Comparison of ENCODE assay signal across 14 cellular contexts in the genomic region with DNA sequence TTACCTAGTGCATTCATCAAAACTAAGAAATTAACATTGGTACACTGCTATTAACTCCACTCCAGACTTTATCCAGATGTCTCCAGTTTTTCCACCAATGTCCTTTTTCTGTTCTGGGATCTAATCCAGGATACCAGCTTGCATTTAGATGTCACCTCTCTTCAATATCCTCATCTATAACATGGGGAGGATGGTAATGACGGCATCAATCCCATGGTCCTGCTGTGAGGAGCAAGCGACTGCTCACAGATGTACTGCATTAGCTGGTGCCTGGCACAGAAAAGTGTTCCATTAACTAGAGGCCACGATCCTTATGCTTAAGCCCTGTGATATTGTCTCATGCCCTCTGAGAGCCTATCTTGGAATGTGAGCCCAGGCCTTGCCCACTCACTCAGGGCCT. TPM values are rescaled to one million over a fixed set of nuclear protein-coding genes. Genes with fewer than 3 reads are reported as not detected.
A peak's percentile ranks its signal among the peaks of the same experiment; 100 is the strongest.
DNase-seq lines count a peak whose midpoint lies in the region; TF ChIP-seq lines count a peak whose summit lies in the region.
"Had no signal": no experiment of that assay in that cellular context is flagged by ENCODE, and none has a peak within 500 bp of the region (broad histone marks: within the 10 kb centered on the region; RNA-seq: fewer than 3 reads in every experiment).

No MANE protein-coding gene starts in this region.

- peak in 1 of 2 experiments; percentile 87; a peak in 2 of 4 replicates for TF ChIP-seq EP300 in SK-N-SH (IDR thresholded peaks at IDR 0.05; ENCODE audit: borderline replicate concordance in 1 of 2, low read depth in 1 of 2, low read length in 1 of 2)

- TF ChIP-seq CTCF in SK-N-SH (IDR thresholded peaks at IDR 0.05) (no peak), thyroid gland (IDR thresholded peaks at IDR 0.05) (no peak)

- H3K4ac ChIP-seq in neuronal stem cell (ENCODE audit: low read length), result no peak overlapping the region

- TF ChIP-seq RAD21 in SK-N-SH (IDR thresholded peaks at IDR 0.05; ENCODE audit: low read length), result no peak; the same call in 1 of the 2 replicates

- POLR2A ChIA-PET in SK-N-SH (lab: Yijun Ruan, JAX), result interaction anchor here (0.6 to 5.0 kb wide), 6 partner anchors 11 to 247 kb away, joined by 3 to 25 read pairs (median 5); no protein-coding TSS in a partner anchor

- DNase-seq in DMS 273 (lab: John Stamatoyannopoulos, UW; ENCODE audit: unreplicated experiment), result peak; percentile 63
- no peak for DNase-seq in DMS 273 treated with DMSO at 0.1 percent for 48 hours (lab: John Stamatoyannopoulos, UW)
- DNase-seq in NCI-H1694 (lab: John Stamatoyannopoulos, UW), result peak; percentile 96
- peak; percentile 70 for DNase-seq in SK-N-SH
- no peak for DNase-seq in neuronal stem cell (ENCODE audit: low spot score)
- DNase-seq in stimulated activated CD8-positive, alpha-beta memory T cell treated with anti-CD3 and anti-CD28 coated beads, Interleukin-4, amount 100 ng/mL, for 48 hours, result no peak
- no peak for DNase-seq in thyroid gland
- no peak for DNase-seq in NCI-H187 (lab: John Stamatoyannopoulos, UW)
- DNase-seq: CD4-positive, CD25-positive, alpha-beta regulatory T cell; DMS79; GM23248 had no signal

- H3K4me3 ChIP-seq in SK-N-SH (ENCODE audit: low read depth in 2 of 2, low read length in 1 of 2) (no peak overlapping the region), neuronal stem cell (ENCODE audit: low read length in 2 of 2) (no peak overlapping the region), thyroid gland (replicated peaks in 1 of 3) (no peak overlapping the region)
- H3K4me3 ChIP-seq: GM12878, GM23248 had no signal

- CTCF ChIA-PET in SK-N-SH (lab: Yijun Ruan, JAX), result interaction anchor here (0.8 to 4.5 kb wide), 8 partner anchors 9 to 308 kb away, joined by 3 to 31 read pairs (median 3); no protein-coding TSS in a partner anchor

- no peaks in the 10 kb centered on the region for H3K79me2 ChIP-seq in SK-N-SH (ENCODE audit: insufficient read depth)

- H3K27ac ChIP-seq in SK-N-SH (ENCODE audit: low read depth in 2 of 2, low read length in 1 of 2) (peak overlapping the region; percentile 29 to 98; a peak in 3 of 4 replicates), neuronal stem cell (replicated peaks; ENCODE audit: low read length) (no peak overlapping the region), thyroid gland (no peak overlapping the region)
- H3K27ac ChIP-seq: 22Rv1, GM23248, HL-60 had no signal

- TF ChIP-seq POLR2A in thyroid gland (IDR thresholded peaks at IDR 0.05), result no peak

- no peak overlapping the region for H4K8ac ChIP-seq in neuronal stem cell (ENCODE audit: low read depth, low read length)

- no peak overlapping the region for H2BK12ac ChIP-seq in neuronal stem cell (ENCODE audit: low read length)

- H3K18ac ChIP-seq in neuronal stem cell (ENCODE audit: low read length), result no peak overlapping the region

- H3K9me2 ChIP-seq in SK-N-SH, result no peaks in the 10 kb centered on the region

- H2AK5ac ChIP-seq in neuronal stem cell (ENCODE audit: low read depth, low read length), result peak overlapping the region; percentile 38

- H3K27me3 ChIP-seq in SK-N-SH (ENCODE audit: insufficient read depth) (no peaks in the 10 kb centered on the region), neuronal stem cell (ENCODE audit: control insufficient read depth in 3 of 3, insufficient read depth in 3 of 3, low read depth in 1 of 3, low read length in 3 of 3) (no peaks in the 10 kb centered on the region), thyroid gland (no peaks in the 10 kb centered on the region)

- H2AFZ ChIP-seq in SK-N-SH (ENCODE audit: low read depth) (no peak overlapping the region), neuronal stem cell (ENCODE audit: low read length) (no peak overlapping the region)
- H2AFZ ChIP-seq: GM23248 had no signal

- H3K23ac ChIP-seq in neuronal stem cell (ENCODE audit: low read depth, low read length, poor library complexity), result no peak overlapping the region

- no peak overlapping the region for H4K91ac ChIP-seq in neuronal stem cell (ENCODE audit: low read depth, low read length, poor library complexity)

- no peaks in the 10 kb centered on the region for H4K20me1 ChIP-seq in SK-N-SH (ENCODE audit: insufficient read depth)

- intact Hi-C loops in thyroid gland (cut with DNase I), result no loop called here

- no peak overlapping the region for H2BK120ac ChIP-seq in neuronal stem cell (ENCODE audit: low read depth, low read length)

- H3K36me3 ChIP-seq in SK-N-SH (replicated peaks in 1 of 2; ENCODE audit: control insufficient read depth in 1 of 2, insufficient read depth in 2 of 2, low read length in 1 of 2) (no peaks in the 10 kb centered on the region), neuronal stem cell (replicated peaks in 1 of 2; ENCODE audit: control insufficient read depth in 2 of 2, insufficient read depth in 2 of 2, low read length in 2 of 2) (no peaks in the 10 kb centered on the region), thyroid gland (no peaks in the 10 kb centered on the region)

- no peak overlapping the region for H2BK15ac ChIP-seq in neuronal stem cell (ENCODE audit: low read length)

- H3F3A ChIP-seq in SK-N-SH (replicated peaks; ENCODE audit: insufficient read depth), result no peaks in the 10 kb centered on the region

- H3K9ac ChIP-seq in SK-N-SH (no peak overlapping the region), neuronal stem cell (ENCODE audit: low read depth, low read length, poor library complexity) (no peak overlapping the region)
- H3K9ac ChIP-seq: GM23248 had no signal

- H3K4me2 ChIP-seq in SK-N-SH, result no peak overlapping the region
- no peak overlapping the region for H3K4me2 ChIP-seq in neuronal stem cell (ENCODE audit: insufficient read depth, low read length, poor library complexity, severe bottlenecking)

- H2BK5ac ChIP-seq in neuronal stem cell (ENCODE audit: low read length), result no peak overlapping the region

- peaks cover 0 to 56% of the 10 kb centered on the region in 2 experiments; a peak in 2 of 4 replicates for H3K4me1 ChIP-seq in SK-N-SH (ENCODE audit: control insufficient read depth in 1 of 2, insufficient read depth in 2 of 2, low read depth in 1 of 2, low read length in 1 of 2)
- peaks cover 8 to 11% of the 10 kb centered on the region in 2 donors for H3K4me1 ChIP-seq in neuronal stem cell (ENCODE audit: control insufficient read depth in 2 of 2, insufficient read depth in 1 of 2, low read depth in 1 of 2, low read length in 2 of 2)
- no peaks in the 10 kb centered on the region for H3K4me1 ChIP-seq in thyroid gland

- WGBS in SK-N-SH (ENCODE audit: low lambda C conversion rate), result 32% methylated on average over 3 of the region's 3 CpGs
- no CpG with 5 or more reads among the region's 3 CpGs for WGBS in neuronal stem cell (ENCODE audit: extremely low coverage in 2 of 2, insufficient read length in 2 of 2, insufficient replicate concordance in 1 of 2), 2 donors
- WGBS in thyroid gland, 2 donors, result 92 to 98% methylated on average over 3 of the region's 3 CpGs

- no peaks in the 10 kb centered on the region for H3K79me1 ChIP-seq in neuronal stem cell (ENCODE audit: low read depth, low read length)

- no peak overlapping the region for H3K14ac ChIP-seq in neuronal stem cell (ENCODE audit: low read length)

- H3K9me3 ChIP-seq in SK-N-SH (no peaks in the 10 kb centered on the region), neuronal stem cell (replicated peaks in 1 of 2; ENCODE audit: control insufficient read depth in 2 of 2, insufficient read depth in 1 of 2, low read depth in 1 of 2, low read length in 2 of 2) (peaks cover 4 to 7% of the 10 kb centered on the region in 2 donors), thyroid gland (no peaks in the 10 kb centered on the region)

TF ChIP-seq in SK-N-SH, 30 proteins besides CTCF, POLR2A, EP300 and RAD21:
- TF ChIP-seq TCF12 (IDR thresholded peaks at IDR 0.05) (peak; percentile 66), CHD2 (IDR thresholded peaks at IDR 0.05; ENCODE audit: low read length, partially characterized antibody) (peak; percentile 79), GATA2 (CRISPR knock-in tag; IDR thresholded peaks at IDR 0.05) (peak; percentile 39), TAF1 (IDR thresholded peaks at IDR 0.05; ENCODE audit: borderline replicate concordance, low read depth, low read length) (no peak), RCOR1 (IDR thresholded peaks at IDR 0.05; ENCODE audit: low read length) (peak; percentile 82), FOXJ3 (CRISPR knock-in tag; IDR thresholded peaks at IDR 0.05) (0 out of 2 replicates have a peak, but pooled peaks have one; percentile 34), TEAD4 (IDR thresholded peaks at IDR 0.05; ENCODE audit: borderline replicate concordance, insufficient read depth) (no peak)
- TF ChIP-seq, protein P1, sequence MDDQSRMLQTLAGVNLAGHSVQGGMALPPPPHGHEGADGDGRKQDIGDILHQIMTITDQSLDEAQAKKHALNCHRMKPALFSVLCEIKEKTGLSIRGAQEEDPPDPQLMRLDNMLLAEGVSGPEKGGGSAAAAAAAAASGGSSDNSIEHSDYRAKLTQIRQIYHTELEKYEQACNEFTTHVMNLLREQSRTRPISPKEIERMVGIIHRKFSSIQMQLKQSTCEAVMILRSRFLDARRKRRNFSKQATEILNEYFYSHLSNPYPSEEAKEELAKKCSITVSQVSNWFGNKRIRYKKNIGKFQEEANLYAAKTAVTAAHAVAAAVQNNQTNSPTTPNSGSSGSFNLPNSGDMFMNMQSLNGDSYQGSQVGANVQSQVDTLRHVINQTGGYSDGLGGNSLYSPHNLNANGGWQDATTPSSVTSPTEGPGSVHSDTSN (IDR thresholded peaks at IDR 0.05), result peak; percentile 85

RNA-seq across cellular contexts. Expression of a gene that starts 53.8 kb away (rescaled TPM):
- polyA plus RNA-seq in SK-N-SH (2012; rRNA removed), result 221 and 299 TPM in 2 replicates
- 260 and 283 TPM in 2 replicates for polyA plus RNA-seq in SK-N-SH (2012; cell fraction: cytosol; rRNA removed)
- polyA plus RNA-seq in SK-N-SH (2012; cell fraction: nucleus; rRNA removed), result 165 and 178 TPM in 2 replicates
- polyA plus RNA-seq in neuronal stem cell (2013, experiment 1 of 2), result 396 TPM
- polyA plus RNA-seq in neuronal stem cell (2013, experiment 2 of 2), result 424 TPM
- 100 to 1,000 TPM; 262 to 355 (median 294) TPM for total RNA-seq in thyroid gland

Comparison
In these comparisons a context has a peak if more than half of its experiments do, and no peak if none do; other contexts are left out.
1. DNase-seq: peak in DMS 273 (single experiment), NCI-H1694 (single experiment) and SK-N-SH (single experiment); none in DMS 273 treated with DMSO at 0.1 percent for 48 hours (single experiment), neuronal stem cell (single experiment), stimulated activated CD8-positive, alpha-beta memory T cell treated with anti-CD3 and anti-CD28 coated beads, Interleukin-4, amount 100 ng/mL, for 48 hours (single experiment), thyroid gland (0 of 2) and NCI-H187 (0 of 2).
2. H3K27ac ChIP-seq: peak in SK-N-SH (2 of 2); none in neuronal stem cell (single experiment) and thyroid gland (0 of 3).